ENCODE assay signal across 1 cellular context in genomic region chr22:30250039-30250565, GRCh38.
TF ChIP-seq lines count a peak whose summit lies in the region.

No MANE protein-coding gene starts in this region.

TF ChIP-seq in IMR-90, 13 proteins besides CTCF, POLR2A, EP300 and RAD21:
- TF ChIP-seq CHD1 (IDR thresholded peaks at IDR 0.05; ENCODE audit: low read depth, low read length) (no peak), USF2 (IDR thresholded peaks at IDR 0.05; ENCODE audit: low read depth, low read length) (no peak), ELK1 (IDR thresholded peaks at IDR 0.05; ENCODE audit: borderline replicate concordance, low read depth, low read length) (no peak), FOS (IDR thresholded peaks at IDR 0.05; ENCODE audit: low read depth, low read length) (no peak), CEBPB (IDR thresholded peaks at IDR 0.05; ENCODE audit: low read depth, low read length) (no peak), RCOR1 (IDR thresholded peaks at IDR 0.05; ENCODE audit: insufficient replicate concordance, low read length) (no peak), MAZ (IDR thresholded peaks at IDR 0.05; ENCODE audit: borderline replicate concordance, low read depth, low read length) (no peak), SMC3 (IDR thresholded peaks at IDR 0.05; ENCODE audit: low read depth, low read length) (no peak), MAFK (IDR thresholded peaks at IDR 0.05; ENCODE audit: low read depth, low read length) (no peak), RFX5 (IDR thresholded peaks at IDR 0.05; ENCODE audit: low read depth, low read length) (no peak), MXI1 (IDR thresholded peaks at IDR 0.05; ENCODE audit: borderline replicate concordance, low read depth, low read length) (no peak), BHLHE40 (IDR thresholded peaks at IDR 0.05; ENCODE audit: low read depth, low read length) (no peak), NFE2L2 (IDR thresholded peaks at IDR 0.05; ENCODE audit: low read depth, low read length) (no peak)
